ENCODE assay signal across 22 cellular contexts in the genomic region with DNA sequence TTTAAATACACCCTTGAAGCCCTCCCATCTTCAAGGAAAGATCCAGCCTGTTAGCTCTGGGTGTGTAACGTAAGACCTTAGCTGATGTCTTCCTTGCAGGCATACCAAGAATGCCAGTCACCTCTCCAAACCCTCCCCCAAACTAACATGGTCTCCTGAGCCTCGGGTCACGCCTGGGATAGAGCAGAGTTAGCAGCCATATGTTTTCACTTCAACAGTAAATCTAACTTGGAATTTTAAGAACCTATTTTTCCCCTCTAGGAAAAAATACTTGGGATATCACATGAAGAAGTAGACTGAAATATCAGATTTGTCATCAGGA. TPM values are rescaled to one million over a fixed set of nuclear protein-coding genes. Genes with fewer than 3 reads are reported as not detected.
DNase-seq lines count a peak whose midpoint lies in the region; ATAC-seq and TF ChIP-seq lines count a peak whose summit lies in the region.
"Had no signal": no experiment of that assay in that cellular context is flagged by ENCODE, and none has a peak within 500 bp of the region (broad histone marks: within the 10 kb centered on the region; RNA-seq: fewer than 3 reads in every experiment).

No MANE protein-coding gene starts in this region.

- H3K36me3 ChIP-seq in BLaER1 = 0 out of 2 replicates have a peak, but pooled peaks cover 5% of the 10 kb centered on the region
- H3K36me3 ChIP-seq in hepatocyte (replicated peaks; ENCODE audit: insufficient read depth, low read depth) = no peaks in the 10 kb centered on the region
- peaks cover 9% of the 10 kb centered on the region for H3K36me3 ChIP-seq in mesodermal cell (ENCODE audit: control insufficient read depth, insufficient read depth, low read length)

- no peak overlapping the region for H3K4me3 ChIP-seq in BLaER1
- no peak overlapping the region for H3K4me3 ChIP-seq in hepatocyte
- no peak overlapping the region for H3K4me3 ChIP-seq in mesodermal cell (ENCODE audit: extremely low read depth, insufficient read depth, low read length, poor library complexity, severe bottlenecking)
- H3K4me3 ChIP-seq: BLaER1 treated with 17β-estradiol and CSF1 and Interleukin-3, amounts not matched to agents 10 nM and 100 nM; GM12878; GM23338 had no signal

- H4K20me1 ChIP-seq in BLaER1 (no peaks in the 10 kb centered on the region), hepatocyte (ENCODE audit: insufficient read depth, poor library complexity, severe bottlenecking) (no peaks in the 10 kb centered on the region)
- H4K20me1 ChIP-seq: BLaER1 treated with 17β-estradiol and CSF1 and Interleukin-3, amounts not matched to agents 10 nM and 100 nM had no signal

- no peaks in the 10 kb centered on the region for H3K9me3 Mint-ChIP-seq in chondrocyte (ENCODE audit: low read depth)
- no peaks in the 10 kb centered on the region for H3K9me3 Mint-ChIP-seq in natural killer cell treated with Interleukin-12 subunit alpha and Interleukin-12 subunit beta and Interleukin-15 and Interleukin-18, amount 100 ng/mL, for 72 hours
- H3K9me3 Mint-ChIP-seq: GM23338 had no signal

- H3K27ac ChIP-seq in BLaER1 = no peak overlapping the region
- H3K27ac ChIP-seq in hepatocyte = peak overlapping the region; percentile 37
- H3K27ac ChIP-seq in mesodermal cell (ENCODE audit: low read depth, low read length, severe bottlenecking) = peak overlapping the region; percentile 51
- H3K27ac ChIP-seq: BLaER1 treated with 17β-estradiol and CSF1 and Interleukin-3, amounts not matched to agents 10 nM and 100 nM; HL-60 had no signal

- H3K4me3 Mint-ChIP-seq in chondrocyte (ENCODE audit: unreplicated experiment) = no peak overlapping the region
- no peak overlapping the region for H3K4me3 Mint-ChIP-seq in natural killer cell treated with Interleukin-12 subunit alpha and Interleukin-12 subunit beta and Interleukin-15 and Interleukin-18, amount 100 ng/mL, for 72 hours
- H3K4me3 Mint-ChIP-seq: CD8-positive, alpha-beta T cell; GM23338 had no signal

- H3K27me3 ChIP-seq in BLaER1 (no peaks in the 10 kb centered on the region), hepatocyte (no peaks in the 10 kb centered on the region)
- H3K27me3 ChIP-seq: BLaER1 treated with 17β-estradiol and CSF1 and Interleukin-3, amounts not matched to agents 10 nM and 100 nM had no signal

- H3K4me1 ChIP-seq in BLaER1 = peaks cover 11% of the 10 kb centered on the region
- no peaks in the 10 kb centered on the region for H3K4me1 ChIP-seq in hepatocyte (ENCODE audit: insufficient read depth)
- peaks cover 24% of the 10 kb centered on the region for H3K4me1 ChIP-seq in mesodermal cell (ENCODE audit: control insufficient read depth, insufficient read depth, low read length, poor library complexity, severe bottlenecking)

- H3K9me3 ChIP-seq in BLaER1 = 0 out of 2 replicates have a peak, but pooled peaks cover 1% of the 10 kb centered on the region
- H3K9me3 ChIP-seq in hepatocyte (ENCODE audit: low read depth) = no peaks in the 10 kb centered on the region
- no peaks in the 10 kb centered on the region for H3K9me3 ChIP-seq in mesodermal cell (ENCODE audit: control insufficient read depth, low read length)

- ATAC-seq in natural killer cell treated with Interleukin-12 subunit alpha and Interleukin-12 subunit beta and Interleukin-15 and Interleukin-18, amount 100 ng/mL, for 72 hours = no peak
- ATAC-seq in HG03469 (IDR thresholded peaks at IDR 0.05; ENCODE audit: unreplicated experiment) = no peak
- ATAC-seq: CD8-positive, alpha-beta T cell; GM12878; GM23338 had no signal

- peak overlapping the region; percentile 48; the same call in 1 of the 2 replicates for H3K4me2 ChIP-seq in BLaER1
- no peak overlapping the region for H3K4me2 ChIP-seq in hepatocyte
- H3K4me2 ChIP-seq: GM23338 had no signal

- no peaks in the 10 kb centered on the region for H3K27me3 Mint-ChIP-seq in chondrocyte (ENCODE audit: low read depth)
- H3K27me3 Mint-ChIP-seq in natural killer cell treated with Interleukin-12 subunit alpha and Interleukin-12 subunit beta and Interleukin-15 and Interleukin-18, amount 100 ng/mL, for 72 hours = peaks cover 16 to 65% of the 10 kb centered on the region in 2 donors

- no peaks in the 10 kb centered on the region for H3K79me2 ChIP-seq in hepatocyte

- TF ChIP-seq CTCF in chondrocyte (IDR thresholded peaks at IDR 0.05) (no peak), hepatocyte (IDR thresholded peaks at IDR 0.05; ENCODE audit: poor library complexity) (no peak)

- H3K36me3 Mint-ChIP-seq in chondrocyte (ENCODE audit: low read depth) = peaks cover 13% of the 10 kb centered on the region
- no peaks in the 10 kb centered on the region for H3K36me3 Mint-ChIP-seq in natural killer cell treated with Interleukin-12 subunit alpha and Interleukin-12 subunit beta and Interleukin-15 and Interleukin-18, amount 100 ng/mL, for 72 hours
- H3K36me3 Mint-ChIP-seq: CD8-positive, alpha-beta T cell had no signal

- H3K27ac Mint-ChIP-seq in chondrocyte (ENCODE audit: unreplicated experiment) = peak overlapping the region; percentile 12
- no peak overlapping the region for H3K27ac Mint-ChIP-seq in natural killer cell treated with Interleukin-12 subunit alpha and Interleukin-12 subunit beta and Interleukin-15 and Interleukin-18, amount 100 ng/mL, for 72 hours
- H3K27ac Mint-ChIP-seq: CD8-positive, alpha-beta T cell; GM23338 had no signal

- no peak overlapping the region for H3K9ac ChIP-seq in BLaER1
- H3K9ac ChIP-seq: BLaER1 treated with 17β-estradiol and CSF1 and Interleukin-3, amounts not matched to agents 10 nM and 100 nM had no signal

- DNase-seq in chondrocyte (ENCODE audit: low spot score) (no peak), hepatocyte (ENCODE audit: low spot score) (no peak), SIG-M5 treated with dmso at 0.1 percent for 504 hours (lab: John Stamatoyannopoulos, UW; ENCODE audit: unreplicated experiment) (no peak), NAMALWA (ENCODE audit: low spot score) (no peak)
- no peak for DNase-seq in natural killer cell treated with Interleukin-12 subunit alpha and Interleukin-12 subunit beta and Interleukin-15 and Interleukin-18, amount 100 ng/mL, for 72 hours (ENCODE audit: low spot score)
- DNase-seq: 8988T; Calu3; CD8-positive, alpha-beta T cell; DMS79 treated with DMSO at 0.1 percent for 48 hours; EL; HCEC 1CT had no signal

- H3K4me1 Mint-ChIP-seq in chondrocyte (ENCODE audit: low read depth) = peaks cover 44% of the 10 kb centered on the region
- H3K4me1 Mint-ChIP-seq in natural killer cell treated with Interleukin-12 subunit alpha and Interleukin-12 subunit beta and Interleukin-15 and Interleukin-18, amount 100 ng/mL, for 72 hours (ENCODE audit: low read depth in 2 of 2) = peaks cover 0 to 5% of the 10 kb centered on the region in 2 donors
- H3K4me1 Mint-ChIP-seq: GM23338 had no signal

- H2AFZ ChIP-seq in hepatocyte = no peak overlapping the region
- H2AFZ ChIP-seq: GM23338 had no signal

- 55% methylated on average over 3 of the region's 3 CpGs for WGBS in hepatocyte (ENCODE audit: low lambda C conversion rate, missing lambda C conversion rate)
- WGBS in mesodermal cell (ENCODE audit: insufficient coverage in 2 of 2), 2 experiments = 83 to 100% methylated on average over 1 to 2 of the region's 3 CpGs

- H3K9me2 ChIP-seq in hepatocyte (replicated peaks; ENCODE audit: insufficient read depth) = no peaks in the 10 kb centered on the region

RNA-seq across cellular contexts. Expression of gene BCL2L14, which starts 27.9 kb away (rescaled TPM):
- total RNA-seq in chondrocyte (not detected in 3 replicates), hepatocyte (13.6 and 17.8 TPM in 2 replicates)
- polyA plus RNA-seq in hepatocyte = 4.9 and 7.5 TPM in 2 replicates
- not detected for polyA plus RNA-seq in mesodermal cell (2013, experiment 1 of 2)
- not detected for polyA plus RNA-seq in mesodermal cell (2013, experiment 2 of 2)
- under 1 TPM in 1 of 2 donors, not detected in 1; 0.61 TPM for total RNA-seq in natural killer cell treated with Interleukin-12 subunit alpha and Interleukin-12 subunit beta and Interleukin-15 and Interleukin-18, amount 100 ng/mL, for 72 hours
- total RNA-seq: A673, G401, HT1080 had no signal
- polyA plus RNA-seq: AG04450 had no signal
